Comparison of ENCODE assay signal across 10 cellular contexts in the genomic region with DNA sequence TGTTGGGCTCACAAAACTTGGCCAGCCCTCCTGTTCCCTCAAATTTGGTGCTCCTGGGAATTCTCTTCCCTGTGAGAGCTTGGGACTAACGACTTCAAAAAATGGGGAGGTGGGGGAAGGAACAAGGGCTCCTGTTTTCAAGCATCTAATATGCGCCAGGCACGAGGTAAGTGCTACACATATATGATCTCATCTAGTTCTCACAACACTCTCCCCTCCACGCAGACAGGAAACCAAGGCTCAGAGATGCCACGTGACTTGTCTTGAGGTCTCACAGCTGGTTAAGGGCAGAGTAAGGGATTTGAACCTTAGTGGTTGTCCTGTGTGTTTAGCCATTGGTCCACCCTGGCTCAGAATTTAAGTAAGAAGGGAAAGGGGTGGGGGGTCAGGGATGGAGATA.
A peak's percentile ranks its signal among the peaks of the same experiment; 100 is the strongest.
DNase-seq lines count a peak whose midpoint lies in the region; ATAC-seq and TF ChIP-seq lines count a peak whose summit lies in the region.
"Had no signal": no experiment of that assay in that cellular context is flagged by ENCODE, and none has a peak within 500 bp of the region (broad histone marks: within the 10 kb centered on the region; RNA-seq: fewer than 3 reads in every experiment).

No MANE protein-coding gene starts in this region.

- POLR2A ChIA-PET in activated CD4-positive, alpha-beta T cell treated with anti-CD3 and anti-CD28 coated beads, Interleukin-2, amount 10 ng/mL, durations not matched to agents 7 days and 5 days (lab: Charles Lee): interaction anchor here (0.6 kb wide), 1 partner anchor 492 kb away, joined by 3 read pairs; no protein-coding TSS in a partner anchor

- no peak overlapping the region for H3K4me3 ChIP-seq in fibroblast of mammary gland (ENCODE audit: control insufficient read depth, low read depth, low read length)
- H3K4me3 ChIP-seq: A549 had no signal

- DNase-seq in NCI-H2029 (lab: John Stamatoyannopoulos, UW) (peak; percentile 8), NCI-H2029 treated with DMSO at 0.1 percent for 48 hours (lab: John Stamatoyannopoulos, UW) (no peak), fibroblast of mammary gland (ENCODE audit: low read depth) (peak; percentile 17), NCI-H1048 (lab: John Stamatoyannopoulos, UW) (no peak), NCI-H187 (lab: John Stamatoyannopoulos, UW) (no peak)
- DNase-seq in activated CD4-positive, alpha-beta T cell treated with anti-CD3 and anti-CD28 coated beads, Interleukin-2, amount 10 ng/mL, durations not matched to agents 7 days and 5 days: peak; percentile 80
- DNase-seq in stimulated activated CD8-positive, alpha-beta memory T cell treated with anti-CD3 and anti-CD28 coated beads, Interleukin-4, amount 100 ng/mL, for 48 hours: peak; percentile 50
- DNase-seq: left cardiac atrium had no signal

- H3K36me3 Mint-ChIP-seq in activated CD4-positive, alpha-beta T cell treated with anti-CD3 and anti-CD28 coated beads, Interleukin-2, amount 10 ng/mL, durations not matched to agents 7 days and 5 days (ENCODE audit: low read depth): no peaks in the 10 kb centered on the region

- peaks cover 15% of the 10 kb centered on the region for H3K4me1 Mint-ChIP-seq in activated CD4-positive, alpha-beta T cell treated with anti-CD3 and anti-CD28 coated beads, Interleukin-2, amount 10 ng/mL, durations not matched to agents 7 days and 5 days

- peak overlapping the region; percentile 79 for H3K27ac Mint-ChIP-seq in activated CD4-positive, alpha-beta T cell treated with anti-CD3 and anti-CD28 coated beads, Interleukin-2, amount 10 ng/mL, durations not matched to agents 7 days and 5 days

- H3K9me3 Mint-ChIP-seq in activated CD4-positive, alpha-beta T cell treated with anti-CD3 and anti-CD28 coated beads, Interleukin-2, amount 10 ng/mL, durations not matched to agents 7 days and 5 days: no peaks in the 10 kb centered on the region

- H3K27me3 Mint-ChIP-seq in activated CD4-positive, alpha-beta T cell treated with anti-CD3 and anti-CD28 coated beads, Interleukin-2, amount 10 ng/mL, durations not matched to agents 7 days and 5 days: peaks cover 6% of the 10 kb centered on the region

- ATAC-seq in HG02678 (IDR thresholded peaks at IDR 0.05; ENCODE audit: unreplicated experiment): no peak
- ATAC-seq: A549 had no signal

- CTCF ChIA-PET in activated CD4-positive, alpha-beta T cell treated with anti-CD3 and anti-CD28 coated beads, Interleukin-2, amount 10 ng/mL, durations not matched to agents 7 days and 5 days (lab: Charles Lee): no interaction called here

- H3K4me3 Mint-ChIP-seq in activated CD4-positive, alpha-beta T cell treated with anti-CD3 and anti-CD28 coated beads, Interleukin-2, amount 10 ng/mL, durations not matched to agents 7 days and 5 days: no peak overlapping the region

- TF ChIP-seq CTCF in fibroblast of mammary gland (conservative IDR thresholded peaks at IDR 0.05; ENCODE audit: control insufficient read depth, insufficient read depth, low read depth, low read length): no peak

Comparison
In these comparisons a context has a peak if more than half of its experiments do, and no peak if none do; other contexts are left out.
1. DNase-seq: peak in NCI-H2029 (single experiment), activated CD4-positive, alpha-beta T cell treated with anti-CD3 and anti-CD28 coated beads, Interleukin-2, amount 10 ng/mL, durations not matched to agents 7 days and 5 days (single experiment), fibroblast of mammary gland (single experiment) and stimulated activated CD8-positive, alpha-beta memory T cell treated with anti-CD3 and anti-CD28 coated beads, Interleukin-4, amount 100 ng/mL, for 48 hours (single experiment); none in NCI-H2029 treated with DMSO at 0.1 percent for 48 hours (single experiment), NCI-H1048 (single experiment) and NCI-H187 (0 of 2).